Comparison of ENCODE assay signal across 8 cellular contexts in genomic region chr16:3501783-3502400, GRCh38. TPM values are rescaled to one million over a fixed set of nuclear protein-coding genes. Genes with fewer than 3 reads are reported as not detected.
DNase-seq lines count a peak whose midpoint lies in the region; ATAC-seq and TF ChIP-seq lines count a peak whose summit lies in the region.

No MANE protein-coding gene starts in this region.

- H3K9ac ChIP-seq in HUES64 (ENCODE audit: low read depth, low read length), result peak overlapping the region; percentile 73; the same call in 1 of the 2 replicates

- H3K27me3 Mint-ChIP-seq in naive thymus-derived CD4-positive, alpha-beta T cell, result no peaks in the 10 kb centered on the region

- POLR2A ChIA-PET in BJ (lab: Charles Lee), result no interaction called here
- POLR2A ChIA-PET in naive thymus-derived CD4-positive, alpha-beta T cell (lab: Charles Lee), result interaction anchor here (0.6 to 1.9 kb wide), 8 partner anchors 8 to 347 kb away, joined by 3 to 12 read pairs (median 3); partner anchors contain the start of genes ZNF174 and ZSCAN32

- no peaks in the 10 kb centered on the region for H3K27me3 ChIP-seq in BJ (ENCODE audit: control insufficient read depth, insufficient read depth, low read length)
- no peaks in the 10 kb centered on the region for H3K27me3 ChIP-seq in HUES64 (ENCODE audit: insufficient read depth, low read length)
- no peaks in the 10 kb centered on the region for H3K27me3 ChIP-seq in naive thymus-derived CD4-positive, alpha-beta T cell (ENCODE audit: control insufficient read depth in 2 of 2, insufficient read depth in 2 of 2, low read length in 2 of 2)

- H3K27ac Mint-ChIP-seq in naive thymus-derived CD4-positive, alpha-beta T cell, result peak overlapping the region; percentile 62 to 98 (median 95)

- peaks cover 0 to 7% (median 0%) of the 10 kb centered on the region in 11 donors for H3K9me3 Mint-ChIP-seq in naive thymus-derived CD4-positive, alpha-beta T cell

- CTCF ChIA-PET in BJ (lab: Yijun Ruan, JAX), result interaction anchor here (0.8 to 2.7 kb wide), 4 partner anchors 12 to 237 kb away, joined by 3 to 10 read pairs (median 4); no protein-coding TSS in a partner anchor
- CTCF ChIA-PET in naive thymus-derived CD4-positive, alpha-beta T cell (lab: Charles Lee), result interaction anchor here (1.1 kb wide), 1 partner anchor 319 kb away, joined by 5 read pairs; no protein-coding TSS in a partner anchor

- TF ChIP-seq CTCF in BJ (IDR thresholded peaks at IDR 0.05; ENCODE audit: insufficient read depth, low read depth, low read length) (no peak), cardiac fibroblast (IDR thresholded peaks at IDR 0.05; ENCODE audit: low read depth, low read length) (no peak)

- no peaks in the 10 kb centered on the region for H3K9me3 ChIP-seq in HUES64 (ENCODE audit: insufficient read depth, low read depth, low read length)
- no peaks in the 10 kb centered on the region for H3K9me3 ChIP-seq in naive thymus-derived CD4-positive, alpha-beta T cell (ENCODE audit: control insufficient read depth in 2 of 3, low read length in 3 of 3)

- H3K36me3 Mint-ChIP-seq in naive thymus-derived CD4-positive, alpha-beta T cell, result peaks cover 5 to 26% (median 15%) of the 10 kb centered on the region in 5 donors

- H3K4me1 Mint-ChIP-seq in naive thymus-derived CD4-positive, alpha-beta T cell, result peaks cover 31 to 70% (median 59%) of the 10 kb centered on the region in 7 donors

- peaks cover 2% of the 10 kb centered on the region; the same call in 1 of the 2 replicates for H3K4me1 ChIP-seq in HUES64 (ENCODE audit: insufficient read depth, low read length)
- peaks cover 32 to 46% of the 10 kb centered on the region in 2 donors for H3K4me1 ChIP-seq in naive thymus-derived CD4-positive, alpha-beta T cell (ENCODE audit: control insufficient read depth in 2 of 2, insufficient read depth in 2 of 2, low read length in 2 of 2)

- ATAC-seq in naive thymus-derived CD4-positive, alpha-beta T cell, result no peak
- ATAC-seq in GM18870 (IDR thresholded peaks at IDR 0.05; ENCODE audit: unreplicated experiment), result no peak

- H3K4me3 ChIP-seq in BJ (ENCODE audit: low read depth, low read length) (peak overlapping the region; percentile 78), HUES64 (ENCODE audit: low read length) (peak overlapping the region; percentile 73), cardiac fibroblast (replicated peaks in 1 of 2; ENCODE audit: low read depth in 2 of 2, low read length in 2 of 2) (peak overlapping the region; percentile 68 to 80)
- H3K4me3 ChIP-seq in naive thymus-derived CD4-positive, alpha-beta T cell (ENCODE audit: low read length), result peak overlapping the region; percentile 76

- DNase-seq in BJ (ENCODE audit: low read depth), result no peak
- DNase-seq in cardiac fibroblast (ENCODE audit: low read depth in 2 of 2), result no peak
- no peak for DNase-seq in naive thymus-derived CD4-positive, alpha-beta T cell
- no peak for DNase-seq in NCI-H748 treated with DMSO at 0.1 percent for 48 hours (lab: John Stamatoyannopoulos, UW)
- DNase-seq in ecto neural progenitor cell (ENCODE audit: low spot score), result no peak
- no peak for DNase-seq in COR-L47 (lab: John Stamatoyannopoulos, UW)

- H3K27ac ChIP-seq in HUES64 (ENCODE audit: low read depth, low read length), result no peak overlapping the region
- H3K27ac ChIP-seq in naive thymus-derived CD4-positive, alpha-beta T cell (ENCODE audit: low read depth, low read length), result peak overlapping the region; percentile 92

- intact Hi-C loops in naive thymus-derived CD4-positive, alpha-beta T cell (cut with micrococcal nuclease), result loop anchor here (2.0 to 10.0 kb wide), 8 partner anchors 237 to 1887 kb away; partner anchors contain the start of genes ZNF213 (in 2 of the 2), CRAMP1 (in 1 of the 2), HCFC1R1 (in 1 of the 2) and IFT140 (in 1 of the 2)

- WGBS in HUES64, result 79% methylated on average over 22 of the region's 22 CpGs

- H3K36me3 ChIP-seq in BJ (ENCODE audit: control insufficient read depth, insufficient read depth, low read length) (peaks cover 3% of the 10 kb centered on the region; the same call in 1 of the 2 replicates), HUES64 (ENCODE audit: insufficient read depth, low read length) (peaks cover 11% of the 10 kb centered on the region)
- H3K36me3 ChIP-seq in naive thymus-derived CD4-positive, alpha-beta T cell (ENCODE audit: control insufficient read depth in 2 of 3, insufficient read depth in 3 of 3, low read length in 3 of 3), result peaks cover 0 to 8% (median 0%) of the 10 kb centered on the region in 3 experiments

- peak overlapping the region; percentile 85 to 96 (median 90) for H3K4me3 Mint-ChIP-seq in naive thymus-derived CD4-positive, alpha-beta T cell

RNA-seq across cellular contexts. Expression of gene CLUAP1, which starts 1.1 kb away (rescaled TPM):
- 14.7 and 27.0 TPM in 2 replicates for polyA plus RNA-seq in BJ (2011; rRNA removed)
- 9.7 and 12.6 TPM in 2 replicates for polyA minus RNA-seq in BJ (2011; rRNA and poly(A)+ RNA removed)
- polyA plus RNA-seq in HUES64 (2013, experiment 1 of 2), result 11.1 TPM
- polyA plus RNA-seq in HUES64 (2013, experiment 2 of 2), result 17.8 TPM
- total RNA-seq in naive thymus-derived CD4-positive, alpha-beta T cell, result 10 to 100 TPM; 16.9 to 33.2 (median 28.0) TPM
- 10 to 100 TPM; 31.5 to 44.2 TPM for polyA plus RNA-seq in naive thymus-derived CD4-positive, alpha-beta T cell

RNA-seq across cellular contexts. Expression of gene C16orf90, which starts 6.6 kb away (rescaled TPM):
- not detected in 2 replicates for polyA plus RNA-seq in BJ (2011; rRNA removed)
- polyA minus RNA-seq in BJ (2011; rRNA and poly(A)+ RNA removed), result 0.26 TPM in 1 of 2 replicates, not detected in the other
- polyA plus RNA-seq in HUES64 (2013, experiment 1 of 2), result not detected
- not detected for polyA plus RNA-seq in HUES64 (2013, experiment 2 of 2)
- total RNA-seq in naive thymus-derived CD4-positive, alpha-beta T cell, result not detected
- polyA plus RNA-seq in naive thymus-derived CD4-positive, alpha-beta T cell, result not detected

RNA-seq across cellular contexts. Expression of gene NAA60, which starts 58.4 kb away (rescaled TPM):
- 21.7 and 30.7 TPM in 2 replicates for polyA plus RNA-seq in BJ (2011; rRNA removed)
- 23.6 and 24.9 TPM in 2 replicates for polyA minus RNA-seq in BJ (2011; rRNA and poly(A)+ RNA removed)
- polyA plus RNA-seq in HUES64 (2013, experiment 1 of 2), result 39.8 TPM
- 44.8 TPM for polyA plus RNA-seq in HUES64 (2013, experiment 2 of 2)
- 10 to 100 TPM; 38.7 to 63.7 (median 55.3) TPM for total RNA-seq in naive thymus-derived CD4-positive, alpha-beta T cell
- 10 to 100 TPM; 41.2 to 58.9 TPM for polyA plus RNA-seq in naive thymus-derived CD4-positive, alpha-beta T cell

RNA-seq across cellular contexts. Expression of gene ZNF597, which starts 58.6 kb away (rescaled TPM):
- 0.93 and 1.5 TPM in 2 replicates for polyA plus RNA-seq in BJ (2011; rRNA removed)
- polyA minus RNA-seq in BJ (2011; rRNA and poly(A)+ RNA removed), result 1.4 and 2.0 TPM in 2 replicates
- polyA plus RNA-seq in HUES64 (2013, experiment 1 of 2), result 1.7 TPM
- polyA plus RNA-seq in HUES64 (2013, experiment 2 of 2), result 1.5 TPM
- total RNA-seq in naive thymus-derived CD4-positive, alpha-beta T cell, result 1 to 10 TPM; 2.2 to 5.9 (median 3.8) TPM
- 1 to 10 TPM; 1.7 to 2.1 TPM for polyA plus RNA-seq in naive thymus-derived CD4-positive, alpha-beta T cell
